In the genomic region with DNA sequence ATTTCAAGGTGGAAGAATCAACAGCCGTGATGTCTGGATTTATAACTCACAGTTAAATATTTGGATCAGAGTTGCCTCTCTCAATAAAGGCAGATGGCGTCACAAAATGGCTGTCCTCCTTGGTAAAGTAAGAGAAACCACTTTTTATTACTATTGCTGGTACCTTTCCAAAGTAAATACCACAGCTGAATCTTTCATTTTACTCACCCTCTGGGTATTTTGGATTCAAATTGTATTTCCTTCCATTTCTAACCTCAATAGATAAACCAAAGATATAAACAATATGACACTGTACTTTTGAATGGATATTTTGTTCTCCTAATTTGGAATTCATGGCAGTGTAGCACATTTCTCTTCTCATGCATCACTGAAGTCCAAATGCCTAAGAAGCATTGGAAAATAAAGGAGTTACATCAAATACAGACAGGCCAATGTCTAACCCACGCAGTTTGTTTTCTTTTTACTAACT, we compare ENCODE assay signal across 11 cellular contexts. TPM values are rescaled to one million over a fixed set of nuclear protein-coding genes. Genes with fewer than 3 reads are reported as not detected.
A peak's percentile ranks its signal among the peaks of the same experiment; 100 is the strongest.
DNase-seq lines count a peak whose midpoint lies in the region; ATAC-seq and TF ChIP-seq lines count a peak whose summit lies in the region.
"Had no signal": no experiment of that assay in that cellular context is flagged by ENCODE, and none has a peak within 500 bp of the region (broad histone marks: within the 10 kb centered on the region; RNA-seq: fewer than 3 reads in every experiment).

No MANE protein-coding gene starts in this region.

- H3K4me1 Mint-ChIP-seq in activated T-helper 2 cell treated with anti-CD3 and anti-CD28 coated beads, Interferon-gamma antibody, Interleukin-2, Interleukin-4, amounts not matched to agents 10 μg/mL and 5 μg/mL and 100 μg/mL, durations not matched to agents 14 hours and 24 hours and 36 hours (ENCODE audit: low read depth) = no peaks in the 10 kb centered on the region

- no peaks in the 10 kb centered on the region for H3K27me3 ChIP-seq in osteoblast (ENCODE audit: insufficient read depth, low read length)
- H3K27me3 ChIP-seq: upper lobe of left lung had no signal

- H3K36me3 Mint-ChIP-seq in activated T-helper 2 cell treated with anti-CD3 and anti-CD28 coated beads, Interferon-gamma antibody, Interleukin-2, Interleukin-4, amounts not matched to agents 10 μg/mL and 5 μg/mL and 100 μg/mL, durations not matched to agents 14 hours and 24 hours and 36 hours (ENCODE audit: low read depth) = peaks cover 22% of the 10 kb centered on the region

- H3K27ac ChIP-seq in epithelial cell of prostate = no peak overlapping the region
- peak overlapping the region; percentile 57 for H3K27ac ChIP-seq in osteoblast (ENCODE audit: low read depth, low read length)
- H3K27ac ChIP-seq: coronary artery, upper lobe of left lung had no signal

- H3K4me2 ChIP-seq in osteoblast (ENCODE audit: insufficient read depth, low read length) = peak overlapping the region; percentile 57

- peaks cover 17% of the 10 kb centered on the region for H3K4me1 ChIP-seq in osteoblast (ENCODE audit: insufficient read depth, low read length)

- no peak overlapping the region for H3K4me3 ChIP-seq in osteoblast (ENCODE audit: insufficient read depth, low read length)
- H3K4me3 ChIP-seq: coronary artery, upper lobe of left lung had no signal

- H4K20me1 ChIP-seq in osteoblast (ENCODE audit: insufficient read depth, low read length) = no peaks in the 10 kb centered on the region

- ATAC-seq in HG03565 (IDR thresholded peaks at IDR 0.05; ENCODE audit: unreplicated experiment) = no peak
- no peak for ATAC-seq in GM21786 (IDR thresholded peaks at IDR 0.05; ENCODE audit: unreplicated experiment)

- no peaks in the 10 kb centered on the region for H3K9me3 Mint-ChIP-seq in activated T-helper 2 cell treated with anti-CD3 and anti-CD28 coated beads, Interferon-gamma antibody, Interleukin-2, Interleukin-4, amounts not matched to agents 10 μg/mL and 5 μg/mL and 100 μg/mL, durations not matched to agents 14 hours and 24 hours and 36 hours

- no peak for TF ChIP-seq CTCF in osteoblast (IDR thresholded peaks at IDR 0.05; ENCODE audit: extremely low read depth, low read depth, low read length)

- peak overlapping the region; percentile 73 for H2AFZ ChIP-seq in osteoblast (ENCODE audit: low read length)

- H3K4me3 Mint-ChIP-seq in activated T-helper 2 cell treated with anti-CD3 and anti-CD28 coated beads, Interferon-gamma antibody, Interleukin-2, Interleukin-4, amounts not matched to agents 10 μg/mL and 5 μg/mL and 100 μg/mL, durations not matched to agents 14 hours and 24 hours and 36 hours (ENCODE audit: low read depth) = no peak overlapping the region

- H3K27ac Mint-ChIP-seq in activated T-helper 2 cell treated with anti-CD3 and anti-CD28 coated beads, Interferon-gamma antibody, Interleukin-2, Interleukin-4, amounts not matched to agents 10 μg/mL and 5 μg/mL and 100 μg/mL, durations not matched to agents 14 hours and 24 hours and 36 hours = no peak overlapping the region

- no peaks in the 10 kb centered on the region for H3K36me3 ChIP-seq in osteoblast (ENCODE audit: insufficient read depth, low read length)

- no peaks in the 10 kb centered on the region for H3K9me3 ChIP-seq in osteoblast (ENCODE audit: low read depth, low read length)
- H3K9me3 ChIP-seq: upper lobe of left lung had no signal

- intact Hi-C loops in activated T-helper 2 cell treated with anti-CD3 and anti-CD28 coated beads, Interferon-gamma antibody, Interleukin-2, Interleukin-4, amounts not matched to agents 10 μg/mL and 5 μg/mL and 100 μg/mL, durations not matched to agents 14 hours and 24 hours and 36 hours (cut with micrococcal nuclease) = no loop called here

- no peaks in the 10 kb centered on the region for H3K79me2 ChIP-seq in osteoblast (ENCODE audit: insufficient read depth, low read length)

- H3K27me3 Mint-ChIP-seq in activated T-helper 2 cell treated with anti-CD3 and anti-CD28 coated beads, Interferon-gamma antibody, Interleukin-2, Interleukin-4, amounts not matched to agents 10 μg/mL and 5 μg/mL and 100 μg/mL, durations not matched to agents 14 hours and 24 hours and 36 hours (ENCODE audit: low read depth) = no peaks in the 10 kb centered on the region

- DNase-seq in EL (peak; percentile 92), RPMI7951 (ENCODE audit: low read depth) (peak; percentile 93), epithelial cell of prostate (ENCODE audit: low read depth, low spot score) (peak; percentile 26), osteoblast (ENCODE audit: insufficient read length, low spot score, missing footprints) (peak; percentile 94), NCI-H2227 treated with DMSO at 0.1 percent for 48 hours (lab: John Stamatoyannopoulos, UW) (no peak)
- no peak for DNase-seq in activated T-helper 2 cell treated with anti-CD3 and anti-CD28 coated beads, Interferon-gamma antibody, Interleukin-2, Interleukin-4, amounts not matched to agents 10 μg/mL and 5 μg/mL and 100 μg/mL, durations not matched to agents 14 hours and 24 hours and 36 hours (ENCODE audit: low spot score)
- DNase-seq: DMS153, upper lobe of left lung had no signal

RNA-seq across cellular contexts. Expression of a gene that starts 29.5 kb away (rescaled TPM):
- total RNA-seq in RPMI7951 (2014; rRNA removed; shearing (Covaris generic)) = 27.5 and 29.0 TPM in 2 replicates
- 142 and 174 TPM in 2 replicates for total RNA-seq in osteoblast
- 8.7 and 10.5 TPM in 2 replicates for total RNA-seq in activated T-helper 2 cell treated with anti-CD3 and anti-CD28 coated beads, Interferon-gamma antibody, Interleukin-2, Interleukin-4, amounts not matched to agents 10 μg/mL and 5 μg/mL and 100 μg/mL, durations not matched to agents 14 hours and 24 hours and 36 hours

RNA-seq across cellular contexts. Expression of a gene that starts 32.6 kb away (rescaled TPM):
- total RNA-seq in RPMI7951 (2014; rRNA removed; shearing (Covaris generic)) = 32.0 and 33.2 TPM in 2 replicates
- total RNA-seq in osteoblast = 32.2 and 35.1 TPM in 2 replicates
- total RNA-seq in activated T-helper 2 cell treated with anti-CD3 and anti-CD28 coated beads, Interferon-gamma antibody, Interleukin-2, Interleukin-4, amounts not matched to agents 10 μg/mL and 5 μg/mL and 100 μg/mL, durations not matched to agents 14 hours and 24 hours and 36 hours = 56.7 and 60.1 TPM in 2 replicates

Comparison
In these comparisons a context has a peak if more than half of its experiments do, and no peak if none do; other contexts are left out.
1. DNase-seq: peak in EL (single experiment), RPMI7951 (single experiment), epithelial cell of prostate (single experiment) and osteoblast (single experiment); none in NCI-H2227 treated with DMSO at 0.1 percent for 48 hours (single experiment) and activated T-helper 2 cell treated with anti-CD3 and anti-CD28 coated beads, Interferon-gamma antibody, Interleukin-2, Interleukin-4, amounts not matched to agents 10 μg/mL and 5 μg/mL and 100 μg/mL, durations not matched to agents 14 hours and 24 hours and 36 hours (single experiment).